In the genomic region with DNA sequence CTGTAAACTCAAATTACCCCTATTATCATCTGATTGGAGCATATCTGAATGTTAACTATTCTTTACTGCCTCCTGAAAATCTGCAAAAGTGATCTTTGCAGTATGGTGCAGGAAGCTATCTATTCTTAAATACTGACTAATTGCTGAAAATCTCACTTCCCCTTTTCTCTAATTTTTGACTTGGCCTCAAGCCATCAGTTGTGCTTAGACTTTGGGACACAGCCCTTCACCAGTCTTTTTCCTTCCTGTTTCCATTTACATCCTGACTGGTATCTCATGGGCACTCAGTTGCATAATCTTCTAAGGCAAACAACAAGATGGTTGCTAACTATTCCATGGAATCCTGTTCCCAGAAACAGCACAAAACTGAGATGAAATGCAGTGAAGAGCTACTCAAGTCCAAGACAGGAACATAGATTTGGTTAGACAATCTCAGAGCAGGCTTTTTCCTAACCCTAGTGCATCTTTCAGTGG, we compare ENCODE assay signal across 10 cellular contexts.
A peak's percentile ranks its signal among the peaks of the same experiment; 100 is the strongest.
DNase-seq lines count a peak whose midpoint lies in the region; ATAC-seq lines count a peak whose summit lies in the region.
"Had no signal": no experiment of that assay in that cellular context is flagged by ENCODE, and none has a peak within 500 bp of the region (broad histone marks: within the 10 kb centered on the region; RNA-seq: fewer than 3 reads in every experiment).

No MANE protein-coding gene starts in this region.

- ATAC-seq in GM18873 (IDR thresholded peaks at IDR 0.05; ENCODE audit: low FRiP score, unreplicated experiment) (peak; percentile 83), HG02610 (IDR thresholded peaks at IDR 0.05; ENCODE audit: unreplicated experiment) (peak; percentile 70), HG03565 (IDR thresholded peaks at IDR 0.05; ENCODE audit: unreplicated experiment) (peak; percentile 68)
- ATAC-seq: activated naive CD4-positive, alpha-beta T cell treated with anti-CD3 and anti-CD28 coated beads, Interleukin-2, amount 50 U/mL, for 72 hours had no signal

- DNase-seq in medulla oblongata (ENCODE audit: extremely low spot score) (peak; percentile 80), NCI-H1417 (lab: John Stamatoyannopoulos, UW) (no peak), AG20443 (ENCODE audit: low spot score) (no peak), T-helper 2 cell (no peak)
- no peak for DNase-seq in activated effector memory CD4-positive, alpha-beta T cell treated with anti-CD3 and anti-CD28 coated beads, Interleukin-2, amount 50 U/mL, for 16 hours
- DNase-seq: stimulated activated CD4-positive, alpha-beta T cell treated with anti-CD3 and anti-CD28 coated beads, Interleukin-1b, Interleukin-23, amount 100 ng/mL, for 48 hours had no signal
